ENCODE assay signal across 2 cellular contexts in genomic region chr20:17866234-17867001, GRCh38.
TF ChIP-seq lines count a peak whose summit lies in the region.

No MANE protein-coding gene starts in this region.

TF ChIP-seq in GM23338, 12 proteins besides CTCF, POLR2A, EP300 and RAD21:
- TF ChIP-seq ZNF114 (CRISPR knock-in tag; IDR thresholded peaks at IDR 0.05) (no peak), ZNF462 (CRISPR knock-in tag; IDR thresholded peaks at IDR 0.05) (no peak), EZH2 (IDR thresholded peaks at IDR 0.05; ENCODE audit: low read depth, unreplicated experiment) (no peak), STAT1 (IDR thresholded peaks at IDR 0.05; ENCODE audit: unreplicated experiment) (no peak), REST (IDR thresholded peaks at IDR 0.05; ENCODE audit: unreplicated experiment) (no peak), NANOG (IDR thresholded peaks at IDR 0.05; ENCODE audit: borderline replicate concordance) (no peak), POLR2AphosphoS5 (IDR thresholded peaks at IDR 0.05; ENCODE audit: low read depth) (no peak), ETS1 (IDR thresholded peaks at IDR 0.05) (no peak), ZNF331 (CRISPR knock-in tag; IDR thresholded peaks at IDR 0.05; ENCODE audit: low read depth) (no peak), CREB1 (CRISPR knock-in tag; IDR thresholded peaks at IDR 0.05; ENCODE audit: low read depth) (no peak), EZH2phosphoT487 (IDR thresholded peaks at IDR 0.05; ENCODE audit: unreplicated experiment) (no peak), JUNB (IDR thresholded peaks at IDR 0.05; ENCODE audit: unreplicated experiment) (no peak)

TF ChIP-seq in H1, 55 proteins besides CTCF, POLR2A, EP300 and RAD21:
- TF ChIP-seq SAP30 (IDR thresholded peaks at IDR 0.05; ENCODE audit: insufficient read depth, insufficient replicate concordance, low read length) (no peak), CREB1 (IDR thresholded peaks at IDR 0.05) (no peak), SIN3A (conservative IDR thresholded peaks at IDR 0.05 in 1 of 2, IDR thresholded peaks at IDR 0.05 in 1 of 2; ENCODE audit: low read depth in 1 of 2, low read length in 2 of 2) (no peak), TCF12 (IDR thresholded peaks at IDR 0.05; ENCODE audit: low read depth, low read length) (no peak), ZNF274 (IDR thresholded peaks at IDR 0.05; ENCODE audit: borderline replicate concordance, extremely low read depth, low read length) (no peak), RBBP5 (IDR thresholded peaks at IDR 0.05; ENCODE audit: borderline replicate concordance, low read depth, low read length) (no peak), POLR2AphosphoS5 (IDR thresholded peaks at IDR 0.05; ENCODE audit: low read depth, low read length) (no peak), BCL11A (IDR thresholded peaks at IDR 0.05; ENCODE audit: low read depth in 2 of 2, low read length in 2 of 2) (no peak), KDM1A (IDR thresholded peaks at IDR 0.05; ENCODE audit: borderline replicate concordance, low read length) (no peak), FOSL1 (IDR thresholded peaks at IDR 0.05; ENCODE audit: insufficient read depth, low read depth, low read length) (no peak), NANOG (IDR thresholded peaks at IDR 0.05; ENCODE audit: insufficient read depth, low read depth, low read length, poor library complexity, severe bottlenecking) (no peak), KDM5A (IDR thresholded peaks at IDR 0.05; ENCODE audit: low read length) (no peak), BACH1 (IDR thresholded peaks at IDR 0.05; ENCODE audit: low read length) (no peak), ASH2L (IDR thresholded peaks at IDR 0.05; ENCODE audit: low read length) (no peak), POU5F1 (IDR thresholded peaks at IDR 0.05; ENCODE audit: low read depth, low read length) (no peak), TAF1 (IDR thresholded peaks at IDR 0.05; ENCODE audit: low read depth, low read length) (no peak), USF2 (IDR thresholded peaks at IDR 0.05; ENCODE audit: low read length) (no peak)
